16 cellular contexts compared by ENCODE assay signal in the genomic region with DNA sequence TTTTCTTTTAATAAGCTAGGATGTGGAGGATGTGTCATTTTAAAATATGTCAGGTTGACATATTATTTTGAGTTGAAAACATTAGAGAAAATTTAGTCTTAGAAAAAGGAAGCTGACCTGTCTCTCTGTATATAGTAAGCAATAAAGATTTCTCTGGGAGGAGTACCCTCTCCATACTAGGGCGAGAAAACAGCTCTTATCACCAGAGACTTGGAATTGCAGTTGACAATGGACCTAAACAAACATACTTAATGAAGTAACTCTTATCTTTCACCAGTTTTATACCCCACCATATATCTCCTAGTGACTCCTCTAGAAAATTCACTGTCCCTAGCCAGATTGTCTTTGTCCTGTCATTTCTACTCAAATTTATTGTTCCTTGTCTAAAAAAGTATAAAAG. TPM values are rescaled to one million over a fixed set of nuclear protein-coding genes. Genes with fewer than 3 reads are reported as not detected.
DNase-seq lines count a peak whose midpoint lies in the region; ATAC-seq and TF ChIP-seq lines count a peak whose summit lies in the region.
"Had no signal": no experiment of that assay in that cellular context is flagged by ENCODE, and none has a peak within 500 bp of the region (broad histone marks: within the 10 kb centered on the region; RNA-seq: fewer than 3 reads in every experiment).

No MANE protein-coding gene starts in this region.

- 29% methylated on average over 1 of the region's 1 CpG for WGBS in right lobe of liver (ENCODE audit: insufficient coverage, low coverage, low lambda C conversion rate, missing lambda C conversion rate)

- no peak overlapping the region for H3K4me3 ChIP-seq in HEK293 (ENCODE audit: low read depth, low read length)
- no peak overlapping the region for H3K4me3 ChIP-seq in right lobe of liver

- H3K27me3 ChIP-seq in right lobe of liver: no peaks in the 10 kb centered on the region

- H3K9me3 ChIP-seq in HEK293 (ENCODE audit: control insufficient read depth, insufficient read depth, low read depth, low read length): no peaks in the 10 kb centered on the region
- H3K9me3 ChIP-seq in right lobe of liver: no peaks in the 10 kb centered on the region

- H3K27ac ChIP-seq in HEK293 (ENCODE audit: extremely low read depth, low read depth, low read length): no peak overlapping the region
- H3K27ac ChIP-seq in angular gyrus (ENCODE audit: low read depth, low read length): peak overlapping the region; percentile 92
- H3K27ac ChIP-seq in right lobe of liver: peak overlapping the region in 2 of 3 donors; percentile 77 to 79
- peak overlapping the region; percentile 51 for H3K27ac ChIP-seq in temporal lobe (ENCODE audit: low read depth, low read length)
- H3K27ac ChIP-seq: KMS-11 had no signal

- ATAC-seq in right lobe of liver: no peak
- no peak for ATAC-seq in GM18867 (IDR thresholded peaks at IDR 0.05; ENCODE audit: unreplicated experiment)
- no peak for ATAC-seq in HG02981 (IDR thresholded peaks at IDR 0.05; ENCODE audit: unreplicated experiment)
- ATAC-seq: PC-3 had no signal

- TF ChIP-seq CTCF in HEK293 (tag by site-specific recombination; IDR thresholded peaks at IDR 0.05): no peak
- no peak for TF ChIP-seq CTCF in right lobe of liver (IDR thresholded peaks at IDR 0.05)

- no peak for TF ChIP-seq POLR2A in right lobe of liver (IDR thresholded peaks at IDR 0.05)

- CTCF ChIA-PET in HEK293 (lab: Yijun Ruan, JAX): interaction anchor here (1.0 to 1.7 kb wide), 3 partner anchors 12 to 268 kb away, joined by 4 to 9 read pairs (median 4); no protein-coding TSS in a partner anchor

- POLR2A ChIA-PET in HEK293 (lab: Yijun Ruan, JAX): interaction anchor here (1.3 kb wide), 1 partner anchor 17 kb away, joined by 4 read pairs; a partner anchor contains a TSS

- peaks cover 14% of the 10 kb centered on the region for H3K4me1 ChIP-seq in HEK293 (ENCODE audit: control insufficient read depth, insufficient read depth, low read length)
- peaks cover 0 to 46% (median 21%) of the 10 kb centered on the region in 4 donors for H3K4me1 ChIP-seq in right lobe of liver

- DNase-seq in right lobe of liver (no peak), NCI-H146 (lab: John Stamatoyannopoulos, UW) (no peak)
- DNase-seq: ACHN, DMS79 treated with DMSO at 0.1 percent for 48 hours, MV-4-11, NCI-H187, NCI-H2107, NCI-H226, PC-3, RPMI8226 had no signal

- no peaks in the 10 kb centered on the region for H3K36me3 ChIP-seq in HEK293 (ENCODE audit: control insufficient read depth in 2 of 2, insufficient read depth in 1 of 2, low read length in 2 of 2)
- no peaks in the 10 kb centered on the region for H3K36me3 ChIP-seq in right lobe of liver

- intact Hi-C loops in right lobe of liver (cut with DNase I): no loop called here

TF ChIP-seq in HEK293, 187 proteins besides CTCF, POLR2A, EP300 and RAD21:
- TF ChIP-seq, protein P1, sequence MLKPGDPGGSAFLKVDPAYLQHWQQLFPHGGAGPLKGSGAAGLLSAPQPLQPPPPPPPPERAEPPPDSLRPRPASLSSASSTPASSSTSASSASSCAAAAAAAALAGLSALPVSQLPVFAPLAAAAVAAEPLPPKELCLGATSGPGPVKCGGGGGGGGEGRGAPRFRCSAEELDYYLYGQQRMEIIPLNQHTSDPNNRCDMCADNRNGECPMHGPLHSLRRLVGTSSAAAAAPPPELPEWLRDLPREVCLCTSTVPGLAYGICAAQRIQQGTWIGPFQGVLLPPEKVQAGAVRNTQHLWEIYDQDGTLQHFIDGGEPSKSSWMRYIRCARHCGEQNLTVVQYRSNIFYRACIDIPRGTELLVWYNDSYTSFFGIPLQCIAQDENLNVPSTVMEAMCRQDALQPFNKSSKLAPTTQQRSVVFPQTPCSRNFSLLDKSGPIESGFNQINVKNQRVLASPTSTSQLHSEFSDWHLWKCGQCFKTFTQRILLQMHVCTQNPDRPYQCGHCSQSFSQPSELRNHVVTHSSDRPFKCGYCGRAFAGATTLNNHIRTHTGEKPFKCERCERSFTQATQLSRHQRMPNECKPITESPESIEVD (tag by site-specific recombination; IDR thresholded peaks at IDR 0.05): 0 out of 2 replicates have a peak, but pooled peaks have one; percentile 17
- no peak for TF ChIP-seq ZNF24 (tag by site-specific recombination; IDR thresholded peaks at IDR 0.05)

RNA-seq across cellular contexts. Expression of a gene that starts 7.2 kb away (rescaled TPM):
- total RNA-seq in right lobe of liver (1,000 to 10,000 TPM in 1 of 6 experiments, 100 to 1,000 TPM in 5; 404 to 1,363 (median 579) TPM), temporal lobe (120 TPM)
